9 cellular contexts compared by ENCODE assay signal in the genomic region with DNA sequence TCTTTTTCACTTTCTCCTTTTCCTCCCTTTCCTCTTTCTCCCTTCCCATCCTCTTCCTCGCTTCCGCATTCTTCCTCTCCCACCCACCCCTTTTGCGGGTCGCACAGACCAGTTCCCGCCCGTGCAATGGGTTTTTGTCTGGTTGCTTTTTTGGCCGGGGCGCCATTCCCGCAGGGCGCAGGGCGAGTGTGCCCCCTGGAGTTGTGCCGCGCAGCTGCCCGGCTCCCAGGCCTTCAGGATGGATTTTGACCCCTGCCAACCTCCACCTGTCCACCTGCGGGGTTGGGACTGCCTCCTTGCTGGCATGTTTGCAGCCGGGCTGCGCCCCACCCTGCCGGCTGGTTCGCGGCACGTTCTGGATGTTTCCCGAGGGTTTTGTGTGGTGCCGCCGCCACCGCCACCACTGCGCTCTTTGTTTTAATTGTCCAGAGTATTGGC. TPM values are rescaled to one million over a fixed set of nuclear protein-coding genes. Genes with fewer than 3 reads are reported as not detected.
DNase-seq lines count a peak whose midpoint lies in the region; FAIRE-seq and TF ChIP-seq lines count a peak whose summit lies in the region.
"Had no signal": no experiment of that assay in that cellular context is flagged by ENCODE, and none has a peak within 500 bp of the region (broad histone marks: within the 10 kb centered on the region; RNA-seq: fewer than 3 reads in every experiment).

No MANE protein-coding gene starts in this region.

- peak in 2 of 3 experiments; percentile 24 to 34 for TF ChIP-seq CTCF in keratinocyte (optimal IDR thresholded peaks at IDR 0.05 in 1 of 3, IDR thresholded peaks at IDR 0.05 in 1 of 3, conservative IDR thresholded peaks at IDR 0.05 in 1 of 3; ENCODE audit: extremely low read depth in 1 of 3, insufficient read depth in 2 of 3, low read length in 3 of 3)

- H2AFZ ChIP-seq in keratinocyte (ENCODE audit: control insufficient read depth, low read length), result peak overlapping the region; percentile 27

- peak overlapping the region; percentile 82 for H3K4me3 ChIP-seq in BLaER1
- H3K4me3 ChIP-seq in HUES6 (ENCODE audit: low read depth, low read length), result peak overlapping the region; percentile 79
- peak overlapping the region; percentile 11 to 68 (median 56) for H3K4me3 ChIP-seq in keratinocyte (ENCODE audit: control insufficient read depth in 2 of 3, extremely low read depth in 1 of 3, insufficient read depth in 2 of 3, low read depth in 1 of 3, low read length in 3 of 3)
- peak overlapping the region; percentile 22 to 59 for H3K4me3 ChIP-seq in stomach smooth muscle (ENCODE audit: low read length in 2 of 2)

- H3K9me1 ChIP-seq in keratinocyte (ENCODE audit: control insufficient read depth, extremely low read depth, insufficient read depth, low read length), result no peaks in the 10 kb centered on the region

- H4K20me1 ChIP-seq in BLaER1 (no peaks in the 10 kb centered on the region), keratinocyte (ENCODE audit: control insufficient read depth, extremely low read depth, insufficient read depth, low read length) (no peaks in the 10 kb centered on the region)

- H3K4me2 ChIP-seq in BLaER1, result peak overlapping the region; percentile 94
- H3K4me2 ChIP-seq in keratinocyte (ENCODE audit: control insufficient read depth, extremely low read depth, insufficient read depth, low read depth, low read length), result peak overlapping the region; percentile 36

- H3K9ac ChIP-seq in BLaER1, result peak overlapping the region; percentile 55; the same call in 1 of the 2 replicates
- peak overlapping the region; percentile 49 for H3K9ac ChIP-seq in HUES6 (ENCODE audit: low read length)
- no peak overlapping the region for H3K9ac ChIP-seq in keratinocyte (ENCODE audit: control insufficient read depth, extremely low read depth, insufficient read depth, low read length)
- no peak overlapping the region for H3K9ac ChIP-seq in stomach smooth muscle (ENCODE audit: low read length in 2 of 2)

- H3K4me1 ChIP-seq in BLaER1 (peaks cover 81% of the 10 kb centered on the region), HUES6 (ENCODE audit: control insufficient read depth, insufficient read depth, low read length) (peaks cover 37% of the 10 kb centered on the region), keratinocyte (ENCODE audit: control insufficient read depth, extremely low read depth, insufficient read depth, low read length) (peaks cover 29% of the 10 kb centered on the region), stomach smooth muscle (ENCODE audit: control insufficient read depth, insufficient read depth, low read length) (peaks cover 4% of the 10 kb centered on the region)

- H3K27me3 ChIP-seq in BLaER1 (peaks cover 36% of the 10 kb centered on the region; the same call in 1 of the 2 replicates), HUES6 (ENCODE audit: control insufficient read depth, insufficient read depth, low read length) (peaks cover 53% of the 10 kb centered on the region), keratinocyte (ENCODE audit: control insufficient read depth, extremely low read depth, insufficient read depth, low read length) (no peaks in the 10 kb centered on the region), stomach smooth muscle (ENCODE audit: control insufficient read depth in 1 of 2, insufficient read depth in 2 of 2, low read length in 2 of 2) (peaks cover 9 to 32% of the 10 kb centered on the region in 2 donors)

- H3K27ac ChIP-seq in BLaER1 (peak overlapping the region; percentile 35; the same call in 1 of the 2 replicates), HUES6 (ENCODE audit: low read depth, low read length) (no peak overlapping the region), keratinocyte (ENCODE audit: control insufficient read depth, insufficient read depth, low read length) (no peak overlapping the region), stomach smooth muscle (ENCODE audit: low read length) (no peak overlapping the region)

- DNase-seq in astrocyte of the hippocampus (ENCODE audit: low read depth, low spot score) (peak; percentile 15), keratinocyte (ENCODE audit: low read depth, low spot score) (no peak), DMS 273 treated with DMSO at 0.1 percent for 48 hours (lab: John Stamatoyannopoulos, UW) (no peak), DMS79 (lab: John Stamatoyannopoulos, UW) (no peak)
- no peak for DNase-seq in stimulated activated naive CD4-positive, alpha-beta T cell treated with Interleukin-2 at 50 U/mL for 16 hours (lab: John Stamatoyannopoulos, UW)

- H3K36me3 ChIP-seq in BLaER1 (no peaks in the 10 kb centered on the region), HUES6 (ENCODE audit: control insufficient read depth, insufficient read depth, low read length) (no peaks in the 10 kb centered on the region), keratinocyte (ENCODE audit: control insufficient read depth in 2 of 2, extremely low read depth in 1 of 2, insufficient read depth in 2 of 2, low read length in 2 of 2) (no peaks in the 10 kb centered on the region), stomach smooth muscle (ENCODE audit: control insufficient read depth in 2 of 2, insufficient read depth in 2 of 2, low read length in 2 of 2) (no peaks in the 10 kb centered on the region)

- H3K79me2 ChIP-seq in keratinocyte (ENCODE audit: control insufficient read depth, insufficient read depth, low read length), result peaks cover 13% of the 10 kb centered on the region

- FAIRE-seq in keratinocyte (lab: Jason Lieb, UNC), result no peak
- FAIRE-seq: frontal cortex had no signal

- H3K9me3 ChIP-seq in BLaER1 (no peaks in the 10 kb centered on the region), HUES6 (ENCODE audit: control insufficient read depth, insufficient read depth, low read depth, low read length) (no peaks in the 10 kb centered on the region), keratinocyte (ENCODE audit: control insufficient read depth, low read depth, low read length) (no peaks in the 10 kb centered on the region), stomach smooth muscle (ENCODE audit: control insufficient read depth in 2 of 2, low read length in 2 of 2) (no peaks in the 10 kb centered on the region)

- dilution Hi-C loops in keratinocyte (cut with MboI; ENCODE audit: extremely low pct_ligation_motif_present, low sequenced_read_pairs), result no loop called here

RNA-seq across cellular contexts. Expression of gene SEL1L3, which starts 0.6 kb away (rescaled TPM):
- 31.6 to 68.4 TPM (median 67.9 TPM) in 3 replicates for polyA plus RNA-seq in keratinocyte
- polyA plus RNA-seq in keratinocyte (2011; ENCODE audit: low read depth), result 27.3 TPM
- 34.7 and 72.0 TPM in 2 replicates for polyA plus RNA-seq in keratinocyte (2011; cell fraction: cytosol; rRNA removed)
- 71.0 and 79.8 TPM in 2 replicates for polyA plus RNA-seq in keratinocyte (2011; cell fraction: nucleus; rRNA removed)
- polyA plus RNA-seq in keratinocyte (2012; ENCODE audit: low replicate concordance), result 29.7 and 44.1 TPM in 2 replicates
- 57.1 to 113 TPM (median 102 TPM) in 3 replicates for polyA minus RNA-seq in keratinocyte
- 39.9 TPM for polyA minus RNA-seq in keratinocyte (2011; cell fraction: cytosol; rRNA and poly(A)+ RNA removed)
- polyA minus RNA-seq in keratinocyte (2011; cell fraction: nucleus; rRNA and poly(A)+ RNA removed), result 51.5 and 173 TPM in 2 replicates

RNA-seq across cellular contexts. Expression of gene SMIM20, which starts 50.7 kb away (rescaled TPM):
- polyA plus RNA-seq in keratinocyte, result 19.6 to 29.5 TPM (median 20.3 TPM) in 3 replicates
- polyA plus RNA-seq in keratinocyte (2011; ENCODE audit: low read depth), result 44.6 TPM
- polyA plus RNA-seq in keratinocyte (2011; cell fraction: cytosol; rRNA removed), result 19.7 and 34.7 TPM in 2 replicates
- polyA plus RNA-seq in keratinocyte (2011; cell fraction: nucleus; rRNA removed), result 5.9 and 11.1 TPM in 2 replicates
- 27.6 and 29.7 TPM in 2 replicates for polyA plus RNA-seq in keratinocyte (2012; ENCODE audit: low replicate concordance)
- 1.6 to 3.2 TPM (median 1.7 TPM) in 3 replicates for polyA minus RNA-seq in keratinocyte
- polyA minus RNA-seq in keratinocyte (2011; cell fraction: cytosol; rRNA and poly(A)+ RNA removed), result 6.7 TPM
- polyA minus RNA-seq in keratinocyte (2011; cell fraction: nucleus; rRNA and poly(A)+ RNA removed), result 1.9 and 2.2 TPM in 2 replicates

Comparison
In these comparisons a context has a peak if more than half of its experiments do, and no peak if none do; other contexts are left out.
1. H3K9ac ChIP-seq: peak in BLaER1 (single experiment) and HUES6 (single experiment); none in keratinocyte (single experiment) and stomach smooth muscle (0 of 2).
2. Peak in every context shown above with its lines, with median percentiles within 50 percentile points of each other: H3K4me3 ChIP-seq.